ENCODE assay signal across 4 cellular contexts in genomic region chr4:117800636-117801035, GRCh38.
"Had no signal": no experiment of that assay in that cellular context is flagged by ENCODE, and none has a peak within 500 bp of the region (broad histone marks: within the 10 kb centered on the region; RNA-seq: fewer than 3 reads in every experiment).

No MANE protein-coding gene starts in this region.

- H3K27ac ChIP-seq: HL-60 had no signal

- H3K4me3 ChIP-seq: K562 had no signal

- DNase-seq: IMR-90, KBM-7 had no signal
